Comparison of ENCODE assay signal across 14 cellular contexts in the genomic region with DNA sequence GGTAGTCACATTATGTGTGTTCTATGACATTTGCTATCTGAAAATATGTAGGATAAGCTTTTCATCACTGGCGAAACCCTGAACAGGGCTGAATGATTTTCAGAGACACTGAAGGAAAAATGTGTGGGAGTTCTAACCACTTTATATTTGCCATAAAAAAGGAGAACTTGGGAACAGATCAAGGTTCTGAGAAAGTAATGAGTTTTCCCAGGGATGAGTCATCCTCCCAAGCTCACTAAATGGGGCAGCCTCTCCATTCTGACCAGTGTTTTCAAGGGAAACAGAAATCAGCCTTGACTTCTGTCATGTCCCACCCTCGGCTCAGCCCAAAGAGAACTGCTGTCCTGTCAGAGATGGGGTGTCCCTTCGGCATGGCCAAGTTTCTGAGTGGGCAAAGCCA.
DNase-seq lines count a peak whose midpoint lies in the region; FAIRE-seq and TF ChIP-seq lines count a peak whose summit lies in the region.
"Had no signal": no experiment of that assay in that cellular context is flagged by ENCODE, and none has a peak within 500 bp of the region (broad histone marks: within the 10 kb centered on the region; RNA-seq: fewer than 3 reads in every experiment).

No MANE protein-coding gene starts in this region.

- FAIRE-seq in HTR-8/SVneo (lab: Jason Lieb, UNC) (no peak), endometrium (lab: Jason Lieb, UNC) (peak; percentile 92)

- peaks cover 6% of the 10 kb centered on the region for H3K4me1 Mint-ChIP-seq in nephron progenitor cell
- H3K4me1 Mint-ChIP-seq: activated T-helper 17 cell treated with anti-CD3 and anti-CD28 coated beads, Interleukin-2, amount 50 U/mL, for 72 hours; memory B cell had no signal

- in situ Hi-C loops in HAP-1 (cut with MboI; ENCODE audit: low sequenced_read_pairs) = no loop called here

- CTCF ChIA-PET in SK-N-SH (lab: Yijun Ruan, JAX) = interaction anchor here (0.6 kb wide), 1 partner anchor 356 kb away, joined by 3 read pairs; no protein-coding TSS in a partner anchor

- H3K36me3 ChIP-seq in HAP-1 (replicated peaks) (no peaks in the 10 kb centered on the region), SK-N-SH (replicated peaks in 1 of 2; ENCODE audit: control insufficient read depth in 1 of 2, insufficient read depth in 2 of 2, low read length in 1 of 2) (no peaks in the 10 kb centered on the region)
- H3K36me3 ChIP-seq: ascending aorta had no signal

- H3K9me3 ChIP-seq in HAP-1 (no peaks in the 10 kb centered on the region), SK-N-SH (no peaks in the 10 kb centered on the region)
- H3K9me3 ChIP-seq: ascending aorta had no signal

- H3K4me1 ChIP-seq in HAP-1 = no peaks in the 10 kb centered on the region; the same call in 1 of the 2 replicates
- no peaks in the 10 kb centered on the region for H3K4me1 ChIP-seq in SK-N-SH (ENCODE audit: control insufficient read depth in 1 of 2, insufficient read depth in 2 of 2, low read depth in 1 of 2, low read length in 1 of 2)
- H3K4me1 ChIP-seq: ascending aorta had no signal

- 32% methylated on average over 3 of the region's 3 CpGs for WGBS in SK-N-SH (ENCODE audit: low lambda C conversion rate)

- peak overlapping the region; percentile 88 for H3K27ac Mint-ChIP-seq in nephron progenitor cell
- H3K27ac Mint-ChIP-seq: activated T-helper 17 cell treated with anti-CD3 and anti-CD28 coated beads, Interleukin-2, amount 50 U/mL, for 72 hours; effector memory CD8-positive, alpha-beta T cell; memory B cell had no signal

- H2AFZ ChIP-seq in SK-N-SH (ENCODE audit: low read depth) = no peak overlapping the region

- H3F3A ChIP-seq in SK-N-SH (replicated peaks; ENCODE audit: insufficient read depth) = no peaks in the 10 kb centered on the region

- peak; percentile 23 for DNase-seq in AG10803 (ENCODE audit: low read depth)
- peak; percentile 15 for DNase-seq in HTR-8/SVneo (ENCODE audit: insufficient read length, low spot score)
- DNase-seq in nephron progenitor cell = no peak
- DNase-seq in NCI-H2107 (lab: John Stamatoyannopoulos, UW) = no peak
- no peak for DNase-seq in HAP-1 (ENCODE audit: low spot score in 2 of 2)
- DNase-seq in NAMALWA (ENCODE audit: low spot score) = no peak
- no peak for DNase-seq in SK-N-SH
- DNase-seq: activated CD4-positive, alpha-beta T cell treated with anti-CD3 and anti-CD28 coated beads, Interleukin-2, amount 50 U/mL, for 1 hour; effector memory CD8-positive, alpha-beta T cell; stimulated activated naive CD4-positive, alpha-beta T cell had no signal

- H3K27me3 ChIP-seq in HAP-1 (ENCODE audit: low read depth) = no peaks in the 10 kb centered on the region
- no peaks in the 10 kb centered on the region for H3K27me3 ChIP-seq in SK-N-SH (ENCODE audit: insufficient read depth)
- H3K27me3 ChIP-seq: ascending aorta had no signal

- H3K27me3 Mint-ChIP-seq in nephron progenitor cell (ENCODE audit: low read depth, poor library complexity) = no peaks in the 10 kb centered on the region
- H3K27me3 Mint-ChIP-seq: activated T-helper 17 cell treated with anti-CD3 and anti-CD28 coated beads, Interleukin-2, amount 50 U/mL, for 72 hours; effector memory CD8-positive, alpha-beta T cell; memory B cell had no signal

- no peak overlapping the region for H3K9ac ChIP-seq in SK-N-SH

- H3K4me3 ChIP-seq in AG10803 (ENCODE audit: low read length) (no peak overlapping the region), HAP-1 (no peak overlapping the region), SK-N-SH (ENCODE audit: low read depth in 2 of 2, low read length in 1 of 2) (no peak overlapping the region)
- H3K4me3 ChIP-seq: ascending aorta had no signal

- H3K9me2 ChIP-seq in SK-N-SH = no peaks in the 10 kb centered on the region

- POLR2A ChIA-PET in SK-N-SH (lab: Yijun Ruan, JAX) = no interaction called here

- H4K20me1 ChIP-seq in SK-N-SH (ENCODE audit: insufficient read depth) = no peaks in the 10 kb centered on the region

- H3K27ac ChIP-seq in SK-N-SH (ENCODE audit: low read depth in 2 of 2, low read length in 1 of 2) = no peak overlapping the region
- H3K27ac ChIP-seq: ascending aorta had no signal

- no peaks in the 10 kb centered on the region for H3K79me2 ChIP-seq in SK-N-SH (ENCODE audit: insufficient read depth)

- no peaks in the 10 kb centered on the region for H3K36me3 Mint-ChIP-seq in nephron progenitor cell (ENCODE audit: low read depth)
- H3K36me3 Mint-ChIP-seq: memory B cell had no signal

- no peak overlapping the region for H3K4me3 Mint-ChIP-seq in nephron progenitor cell
- H3K4me3 Mint-ChIP-seq: activated T-helper 17 cell treated with anti-CD3 and anti-CD28 coated beads, Interleukin-2, amount 50 U/mL, for 72 hours; effector memory CD8-positive, alpha-beta T cell; memory B cell had no signal

- no peak for TF ChIP-seq RAD21 in SK-N-SH (IDR thresholded peaks at IDR 0.05; ENCODE audit: low read length)

- no peak for TF ChIP-seq EP300 in SK-N-SH (IDR thresholded peaks at IDR 0.05; ENCODE audit: borderline replicate concordance in 1 of 2, low read depth in 1 of 2, low read length in 1 of 2)

- no peak overlapping the region for H3K4me2 ChIP-seq in SK-N-SH

- TF ChIP-seq CTCF in AG10803 (conservative IDR thresholded peaks at IDR 0.05; ENCODE audit: low read length) (no peak), nephron progenitor cell (IDR thresholded peaks at IDR 0.05) (no peak), SK-N-SH (IDR thresholded peaks at IDR 0.05) (no peak)

- H3K9me3 Mint-ChIP-seq in nephron progenitor cell = no peaks in the 10 kb centered on the region

TF ChIP-seq in SK-N-SH, 30 proteins besides CTCF, POLR2A, EP300 and RAD21 (continues in another document):
- no peak for TF ChIP-seq TCF12 (IDR thresholded peaks at IDR 0.05)
- no peak for TF ChIP-seq JUND (IDR thresholded peaks at IDR 0.05)
- no peak for TF ChIP-seq REST (IDR thresholded peaks at IDR 0.05; ENCODE audit: low read depth, low read length)
- TF ChIP-seq RXRA (IDR thresholded peaks at IDR 0.05; ENCODE audit: borderline replicate concordance, low read depth) = no peak
- no peak for TF ChIP-seq YY1 (IDR thresholded peaks at IDR 0.05; ENCODE audit: low read depth)
- no peak for TF ChIP-seq ELF1 (IDR thresholded peaks at IDR 0.05)
- TF ChIP-seq, protein P1, sequence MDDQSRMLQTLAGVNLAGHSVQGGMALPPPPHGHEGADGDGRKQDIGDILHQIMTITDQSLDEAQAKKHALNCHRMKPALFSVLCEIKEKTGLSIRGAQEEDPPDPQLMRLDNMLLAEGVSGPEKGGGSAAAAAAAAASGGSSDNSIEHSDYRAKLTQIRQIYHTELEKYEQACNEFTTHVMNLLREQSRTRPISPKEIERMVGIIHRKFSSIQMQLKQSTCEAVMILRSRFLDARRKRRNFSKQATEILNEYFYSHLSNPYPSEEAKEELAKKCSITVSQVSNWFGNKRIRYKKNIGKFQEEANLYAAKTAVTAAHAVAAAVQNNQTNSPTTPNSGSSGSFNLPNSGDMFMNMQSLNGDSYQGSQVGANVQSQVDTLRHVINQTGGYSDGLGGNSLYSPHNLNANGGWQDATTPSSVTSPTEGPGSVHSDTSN (IDR thresholded peaks at IDR 0.05) = no peak
- TF ChIP-seq MAX (IDR thresholded peaks at IDR 0.05; ENCODE audit: low read depth) = no peak
- no peak for TF ChIP-seq USF2 (IDR thresholded peaks at IDR 0.05; ENCODE audit: borderline replicate concordance, low read depth, low read length)
- no peak for TF ChIP-seq CHD2 (IDR thresholded peaks at IDR 0.05; ENCODE audit: low read length, partially characterized antibody)
- no peak for TF ChIP-seq EZH2phosphoT487 (IDR thresholded peaks at IDR 0.05; ENCODE audit: borderline replicate concordance, low read depth)
- no peak for TF ChIP-seq RFX5 (IDR thresholded peaks at IDR 0.05; ENCODE audit: low read length)
- TF ChIP-seq TAF1 (IDR thresholded peaks at IDR 0.05; ENCODE audit: borderline replicate concordance, low read depth, low read length) = no peak

Comparison
In these comparisons a context has a peak if more than half of its experiments do, and no peak if none do; other contexts are left out.
1. DNase-seq: peak in AG10803 (single experiment) and HTR-8/SVneo (single experiment); none in nephron progenitor cell (single experiment), NCI-H2107 (single experiment), HAP-1 (0 of 2), NAMALWA (single experiment) and SK-N-SH (single experiment).